9 cellular contexts compared by ENCODE assay signal in genomic region chr12:6469609-6470374, GRCh38. TPM values are rescaled to one million over a fixed set of nuclear protein-coding genes. Genes with fewer than 3 reads are reported as not detected.
DNase-seq lines count a peak whose midpoint lies in the region; ATAC-seq, FAIRE-seq and TF ChIP-seq lines count a peak whose summit lies in the region.
"Had no signal": no experiment of that assay in that cellular context is flagged by ENCODE, and none has a peak within 500 bp of the region (broad histone marks: within the 10 kb centered on the region; RNA-seq: fewer than 3 reads in every experiment).

No MANE protein-coding gene starts in this region.

- peaks cover 37% of the 10 kb centered on the region for H3K4me1 Mint-ChIP-seq in brain

- peaks cover 0 to 3% (median 0%) of the 10 kb centered on the region in 5 experiments for H3K9me3 Mint-ChIP-seq in brain

- H3K27me3 ChIP-seq in ACC112 (ENCODE audit: insufficient read depth, low read length) (no peaks in the 10 kb centered on the region), HL-60 (ENCODE audit: insufficient read depth, poor library complexity, severe bottlenecking) (no peaks in the 10 kb centered on the region), mononuclear cell (ENCODE audit: insufficient read depth, low read length) (no peaks in the 10 kb centered on the region)

- H3K4me3 Mint-ChIP-seq in brain: peak overlapping the region; percentile 85 to 90 (median 87)

- DNase-seq in HL-60 (ENCODE audit: low read depth in 1 of 2, low spot score in 1 of 2) (no peak), ureter (ENCODE audit: low spot score) (no peak), RCC 7860 (ENCODE audit: low spot score) (no peak)
- no peak for DNase-seq in effector CD4-positive, alpha-beta T cell

- no peak for FAIRE-seq in RCC 7860 (lab: Jason Lieb, UNC)

- H3K36me3 ChIP-seq in ACC112 (ENCODE audit: insufficient read depth, low read length): peaks cover 3% of the 10 kb centered on the region; the same call in 1 of the 2 replicates

- H3K9me3 ChIP-seq in mononuclear cell (ENCODE audit: low read depth, low read length): no peaks in the 10 kb centered on the region

- H2AFZ ChIP-seq in ACC112 (ENCODE audit: low read length, unreplicated experiment): peak overlapping the region; percentile 58

- peaks cover 16% of the 10 kb centered on the region for H3K27me3 Mint-ChIP-seq in brain

- peaks cover 1% of the 10 kb centered on the region for H3K36me3 Mint-ChIP-seq in brain

- peak overlapping the region; percentile 21 to 89 (median 78) for H3K27ac Mint-ChIP-seq in brain

- no peak for ATAC-seq in HG02678 (IDR thresholded peaks at IDR 0.05; ENCODE audit: unreplicated experiment)

- TF ChIP-seq CTCF in HL-60 (IDR thresholded peaks at IDR 0.05; ENCODE audit: insufficient read depth, low read length): no peak
- TF ChIP-seq CTCF in brain (conservative IDR thresholded peaks at IDR 0.05): no peak

- H3K79me2 ChIP-seq in ACC112 (ENCODE audit: control insufficient read depth, insufficient read depth, low read length, unreplicated experiment): peaks cover 26% of the 10 kb centered on the region

- peak overlapping the region; percentile 69; the same call in 1 of the 2 replicates for H3K27ac ChIP-seq in ACC112 (ENCODE audit: low read depth, low read length)
- H3K27ac ChIP-seq in HL-60 (replicated peaks): peak overlapping the region; percentile 83

- H3K4me1 ChIP-seq in ACC112 (ENCODE audit: control insufficient read depth, insufficient read depth, low read length, unreplicated experiment) (peaks cover 27% of the 10 kb centered on the region), mononuclear cell (ENCODE audit: insufficient read depth, low read length) (peaks cover 52% of the 10 kb centered on the region)

- H3K4me3 ChIP-seq in ACC112 (ENCODE audit: low read depth, low read length) (peak overlapping the region; percentile 95), HL-60 (replicated peaks; ENCODE audit: insufficient read depth, low read length) (peak overlapping the region; percentile 77), mononuclear cell (ENCODE audit: low read length) (peak overlapping the region; percentile 77)

RNA-seq across cellular contexts. Expression of gene VAMP1, which starts 0.7 kb away (rescaled TPM):
- polyA plus RNA-seq in brain (ENCODE audit: insufficient read depth, low read depth, low replicate concordance): 42.2 TPM
- total RNA-seq in mononuclear cell (13.9 TPM), ureter (16.0 TPM)

RNA-seq across cellular contexts. Expression of gene TAPBPL, which starts 17.9 kb away (rescaled TPM):
- polyA plus RNA-seq in brain (ENCODE audit: insufficient read depth, low read depth, low replicate concordance): 14.5 TPM
- total RNA-seq in mononuclear cell: 28.7 TPM
- 52.3 TPM for total RNA-seq in ureter

RNA-seq across cellular contexts. Expression of gene MRPL51, which starts 23.3 kb away (rescaled TPM):
- 133 TPM for polyA plus RNA-seq in brain (ENCODE audit: insufficient read depth, low read depth, low replicate concordance)
- 14.7 TPM for total RNA-seq in mononuclear cell
- total RNA-seq in ureter: 150 TPM

RNA-seq across cellular contexts. Expression of gene NCAPD2, which starts 24.1 kb away (rescaled TPM):
- 69.2 TPM for polyA plus RNA-seq in brain (ENCODE audit: insufficient read depth, low read depth, low replicate concordance)
- total RNA-seq in mononuclear cell (7.5 TPM), ureter (24.0 TPM)

RNA-seq across cellular contexts. Expression of gene CD27, which starts 25.0 kb away (rescaled TPM):
- 0.34 TPM for polyA plus RNA-seq in brain (ENCODE audit: insufficient read depth, low read depth, low replicate concordance)
- 24.3 TPM for total RNA-seq in mononuclear cell
- 2.6 TPM for total RNA-seq in ureter
- total RNA-seq: pulmonary artery endothelial cell had no signal
